Comparison of ENCODE assay signal across 9 cellular contexts in genomic region chr19:34734601-34735103, GRCh38. TPM values are rescaled to one million over a fixed set of nuclear protein-coding genes. Genes with fewer than 3 reads are reported as not detected.
DNase-seq lines count a peak whose midpoint lies in the region; ATAC-seq, FAIRE-seq and TF ChIP-seq lines count a peak whose summit lies in the region.
"Had no signal": no experiment of that assay in that cellular context is flagged by ENCODE, and none has a peak within 500 bp of the region (broad histone marks: within the 10 kb centered on the region; RNA-seq: fewer than 3 reads in every experiment).

No MANE protein-coding gene starts in this region.

- peaks cover 36% of the 10 kb centered on the region for H3K36me3 ChIP-seq in CD4-positive, CD25-positive, alpha-beta regulatory T cell (ENCODE audit: control insufficient read depth, insufficient read depth, low read length)

- H3K27me3 Mint-ChIP-seq in CD4-positive, CD25-positive, alpha-beta regulatory T cell = peaks cover 13% of the 10 kb centered on the region
- no peaks in the 10 kb centered on the region for H3K27me3 Mint-ChIP-seq in natural killer cell treated with Interleukin-12 subunit alpha and Interleukin-12 subunit beta and Interleukin-15 and Interleukin-18, amount 100 ng/mL, for 72 hours

- H3K4me1 ChIP-seq in CD4-positive, CD25-positive, alpha-beta regulatory T cell (ENCODE audit: control insufficient read depth, insufficient read depth, low read length, poor library complexity, severe bottlenecking) = peaks cover 27% of the 10 kb centered on the region

- H3K9me3 Mint-ChIP-seq in CD4-positive, CD25-positive, alpha-beta regulatory T cell = peaks cover 0 to 26% (median 21%) of the 10 kb centered on the region in 7 donors
- peaks cover 9% of the 10 kb centered on the region for H3K9me3 Mint-ChIP-seq in natural killer cell treated with Interleukin-12 subunit alpha and Interleukin-12 subunit beta and Interleukin-15 and Interleukin-18, amount 100 ng/mL, for 72 hours

- peak overlapping the region; percentile 96 to 98 (median 97) for H3K27ac Mint-ChIP-seq in CD4-positive, CD25-positive, alpha-beta regulatory T cell
- peak overlapping the region; percentile 88 to 95 for H3K27ac Mint-ChIP-seq in natural killer cell treated with Interleukin-12 subunit alpha and Interleukin-12 subunit beta and Interleukin-15 and Interleukin-18, amount 100 ng/mL, for 72 hours

- TF ChIP-seq CTCF in coronary artery (IDR thresholded peaks at IDR 0.05) = no peak

- no peak for ATAC-seq in CD4-positive, CD25-positive, alpha-beta regulatory T cell (ENCODE audit: low read depth in 2 of 2)
- ATAC-seq in natural killer cell treated with Interleukin-12 subunit alpha and Interleukin-12 subunit beta and Interleukin-15 and Interleukin-18, amount 100 ng/mL, for 72 hours = no peak
- ATAC-seq in GM21528 (IDR thresholded peaks at IDR 0.05; ENCODE audit: low FRiP score, unreplicated experiment) = no peak

- TF ChIP-seq POLR2A in GM12891 (IDR thresholded peaks at IDR 0.05; ENCODE audit: low read depth, low read length) = no peak

- H3K27me3 ChIP-seq in CD4-positive, CD25-positive, alpha-beta regulatory T cell (ENCODE audit: control insufficient read depth, insufficient read depth, low read length) = no peaks in the 10 kb centered on the region

- peaks cover 29% of the 10 kb centered on the region for H3K36me3 Mint-ChIP-seq in CD4-positive, CD25-positive, alpha-beta regulatory T cell
- H3K36me3 Mint-ChIP-seq in natural killer cell treated with Interleukin-12 subunit alpha and Interleukin-12 subunit beta and Interleukin-15 and Interleukin-18, amount 100 ng/mL, for 72 hours = peaks cover 20% of the 10 kb centered on the region

- H3K4me3 ChIP-seq in CD4-positive, CD25-positive, alpha-beta regulatory T cell (ENCODE audit: low read depth, low read length) = peak overlapping the region; percentile 89
- H3K4me3 ChIP-seq in coronary artery = peak overlapping the region; percentile 93

- H3K9me3 ChIP-seq in CD4-positive, CD25-positive, alpha-beta regulatory T cell (ENCODE audit: control insufficient read depth in 2 of 2, low read length in 2 of 2) = peaks cover 30% of the 10 kb centered on the region in 2 experiments

- peaks cover 14 to 41% (median 24%) of the 10 kb centered on the region in 4 donors for H3K4me1 Mint-ChIP-seq in CD4-positive, CD25-positive, alpha-beta regulatory T cell
- peaks cover 16 to 21% of the 10 kb centered on the region in 2 donors for H3K4me1 Mint-ChIP-seq in natural killer cell treated with Interleukin-12 subunit alpha and Interleukin-12 subunit beta and Interleukin-15 and Interleukin-18, amount 100 ng/mL, for 72 hours (ENCODE audit: low read depth in 2 of 2)

- no peak for FAIRE-seq in frontal cortex (lab: Jason Lieb, UNC)
- no peak for FAIRE-seq in GM12891 (lab: Jason Lieb, UNC)

- H3K4me3 Mint-ChIP-seq in CD4-positive, CD25-positive, alpha-beta regulatory T cell = peak overlapping the region; percentile 92 to 98 (median 94)
- peak overlapping the region; percentile 90 for H3K4me3 Mint-ChIP-seq in natural killer cell treated with Interleukin-12 subunit alpha and Interleukin-12 subunit beta and Interleukin-15 and Interleukin-18, amount 100 ng/mL, for 72 hours

- H3K27ac ChIP-seq in CD4-positive, CD25-positive, alpha-beta regulatory T cell (ENCODE audit: insufficient read depth, low read length, poor library complexity, severe bottlenecking) = peak overlapping the region; percentile 93
- peak overlapping the region; percentile 98 for H3K27ac ChIP-seq in coronary artery

- no peak for DNase-seq in CD4-positive, CD25-positive, alpha-beta regulatory T cell
- DNase-seq in NCI-H1105 treated with DMSO at 0.1 percent for 48 hours (lab: John Stamatoyannopoulos, UW) (peak; percentile 54), coronary artery (ENCODE audit: low spot score) (no peak), frontal cortex (ENCODE audit: low spot score in 2 of 2) (no peak), GM12891 (ENCODE audit: insufficient read length, low spot score) (no peak)
- DNase-seq in natural killer cell treated with Interleukin-12 subunit alpha and Interleukin-12 subunit beta and Interleukin-15 and Interleukin-18, amount 100 ng/mL, for 72 hours (ENCODE audit: low spot score) = no peak
- no peak for DNase-seq in NK-92 treated with Interleukin-12 subunit alpha and Interleukin-12 subunit beta, amount 100 ng/mL, for 24 hours (lab: John Stamatoyannopoulos, UW)

TF ChIP-seq in GM12891, 5 proteins besides CTCF, POLR2A, EP300 and RAD21:
- no peak for TF ChIP-seq POLR2AphosphoS5 (IDR thresholded peaks at IDR 0.05; ENCODE audit: low read depth, low read length)
- TF ChIP-seq TAF1 (IDR thresholded peaks at IDR 0.05; ENCODE audit: low read depth, low read length) = no peak
- TF ChIP-seq POU2F2 (IDR thresholded peaks at IDR 0.05; ENCODE audit: low read depth, low read length) = no peak
- no peak for TF ChIP-seq SPI1 (IDR thresholded peaks at IDR 0.05; ENCODE audit: low read depth, low read length)
- no peak for TF ChIP-seq PAX5 (IDR thresholded peaks at IDR 0.05; ENCODE audit: insufficient read depth, low read length, severe bottlenecking)
TF ChIP-seq in GM12891: peak in this region for 0.

RNA-seq across cellular contexts. Expression of gene ZNF181, which starts 0.6 kb away (rescaled TPM):
- total RNA-seq in CD4-positive, CD25-positive, alpha-beta regulatory T cell = 4.8 TPM
- 10 to 100 TPM; 14.2 to 32.5 (median 21.7) TPM for polyA plus RNA-seq in CD4-positive, CD25-positive, alpha-beta regulatory T cell
- total RNA-seq in natural killer cell treated with Interleukin-12 subunit alpha and Interleukin-12 subunit beta and Interleukin-15 and Interleukin-18, amount 100 ng/mL, for 72 hours = 1 to 10 TPM; 3.4 to 5.7 TPM
- total RNA-seq in frontal cortex = 41.2 TPM
- polyA plus RNA-seq in GM12891 (2012; ENCODE audit: low read depth, missing spikeins) = 4.4 TPM

RNA-seq across cellular contexts. Expression of gene ZNF599, which starts 38.4 kb away (rescaled TPM):
- total RNA-seq in CD4-positive, CD25-positive, alpha-beta regulatory T cell = 4.6 TPM
- 1 to 10 TPM; 5.8 to 8.3 (median 6.9) TPM for polyA plus RNA-seq in CD4-positive, CD25-positive, alpha-beta regulatory T cell
- total RNA-seq in natural killer cell treated with Interleukin-12 subunit alpha and Interleukin-12 subunit beta and Interleukin-15 and Interleukin-18, amount 100 ng/mL, for 72 hours = 1 to 10 TPM; 1.5 to 3.3 TPM
- total RNA-seq in frontal cortex = 13.5 TPM
- 2.2 TPM for polyA plus RNA-seq in GM12891 (2012; ENCODE audit: low read depth, missing spikeins)

RNA-seq across cellular contexts. Expression of gene ZNF302, which starts 57.2 kb away (rescaled TPM):
- 14.6 TPM for total RNA-seq in CD4-positive, CD25-positive, alpha-beta regulatory T cell
- 10 to 100 TPM; 13.9 to 24.3 (median 16.7) TPM for polyA plus RNA-seq in CD4-positive, CD25-positive, alpha-beta regulatory T cell
- 10 to 100 TPM; 14.4 to 17.6 TPM for total RNA-seq in natural killer cell treated with Interleukin-12 subunit alpha and Interleukin-12 subunit beta and Interleukin-15 and Interleukin-18, amount 100 ng/mL, for 72 hours
- 59.5 TPM for total RNA-seq in frontal cortex
- polyA plus RNA-seq in GM12891 (2012; ENCODE audit: low read depth, missing spikeins) = 12.2 TPM

RNA-seq across cellular contexts. Expression of gene SCGB2B2, which starts 57.7 kb away (rescaled TPM):
- 0.74 TPM for total RNA-seq in CD4-positive, CD25-positive, alpha-beta regulatory T cell
- polyA plus RNA-seq in CD4-positive, CD25-positive, alpha-beta regulatory T cell = under 1 TPM in 1 of 4 donors, not detected in 3; 0.07 TPM
- total RNA-seq in natural killer cell treated with Interleukin-12 subunit alpha and Interleukin-12 subunit beta and Interleukin-15 and Interleukin-18, amount 100 ng/mL, for 72 hours = under 1 TPM; 0.57 to 0.81 TPM
- total RNA-seq in frontal cortex = 0.41 TPM
- 0.03 TPM for polyA plus RNA-seq in GM12891 (2012; ENCODE audit: low read depth, missing spikeins)
- total RNA-seq: lung microvascular endothelial cell had no signal
